ENCODE assay signal across 8 cellular contexts in genomic region chr4:76950052-76950845, GRCh38. TPM values are rescaled to one million over a fixed set of nuclear protein-coding genes. Genes with fewer than 3 reads are reported as not detected.
A peak's percentile ranks its signal among the peaks of the same experiment; 100 is the strongest.
DNase-seq lines count a peak whose midpoint lies in the region; ATAC-seq, FAIRE-seq and TF ChIP-seq lines count a peak whose summit lies in the region.

No MANE protein-coding gene starts in this region.

- H3K4me1 Mint-ChIP-seq in type B pancreatic cell (ENCODE audit: unreplicated experiment) = peaks cover 36% of the 10 kb centered on the region

- peak; percentile 72 for FAIRE-seq in GM18507 (lab: Jason Lieb, UNC)

- ATAC-seq in HG03045 (IDR thresholded peaks at IDR 0.05; ENCODE audit: unreplicated experiment) = peak; percentile 32

- H3K36me3 Mint-ChIP-seq in type B pancreatic cell = peaks cover 7% of the 10 kb centered on the region

- H3K9me3 Mint-ChIP-seq in type B pancreatic cell = no peaks in the 10 kb centered on the region

- peak; percentile 8 for DNase-seq in A172 (ENCODE audit: low spot score)
- DNase-seq in GM18507 (ENCODE audit: extremely low spot score, insufficient read length, low read depth) = peak; percentile 32
- peak; percentile 38 for DNase-seq in RWPE1 (ENCODE audit: low spot score)
- DNase-seq in activated naive CD4-positive, alpha-beta T cell (lab: John Stamatoyannopoulos, UW) = peak in 3 of 4 experiments; percentile 8 to 13 (median 11)
- DNase-seq in germinal center (ENCODE audit: low spot score) = peak; percentile 69
- peak in 50 of 56 donors; percentile 17 to 84 (median 54) for DNase-seq in nucleus accumbens (lab: John Stamatoyannopoulos, UW)
- DNase-seq in type B pancreatic cell (ENCODE audit: extremely low spot score, unreplicated experiment) = peak; percentile 77

- H3K27me3 Mint-ChIP-seq in type B pancreatic cell = no peaks in the 10 kb centered on the region

- TF ChIP-seq CTCF in RWPE1 (conservative IDR thresholded peaks at IDR 0.05; ENCODE audit: low read depth) (no peak), type B pancreatic cell (conservative IDR thresholded peaks at IDR 0.05) (no peak)

- POLR2A ChIA-PET in RWPE1 (lab: Yijun Ruan, JAX; ENCODE audit: low non-redundant PET) = no interaction called here

- CTCF ChIA-PET in RWPE1 (lab: Yijun Ruan, JAX) = interaction anchor here (1.1 kb wide), 1 partner anchor 14 kb away, joined by 3 read pairs; no protein-coding TSS in a partner anchor

- H3K27ac Mint-ChIP-seq in type B pancreatic cell = peak overlapping the region; percentile 76

- H3K27ac ChIP-seq in RWPE1 = peak overlapping the region; percentile 83

- H3K4me3 Mint-ChIP-seq in type B pancreatic cell = peak overlapping the region; percentile 93

RNA-seq across cellular contexts. Expression of gene SEPTIN11, which starts 0.7 kb away (rescaled TPM):
- total RNA-seq in A172 (2014; rRNA removed; shearing (Covaris generic)) = 72.5 and 73.5 TPM in 2 replicates
- 46.7 and 149 TPM in 2 replicates for total RNA-seq in type B pancreatic cell (ENCODE audit: low replicate concordance)

RNA-seq across cellular contexts. Expression of gene SOWAHB, which starts 52.3 kb away (rescaled TPM):
- total RNA-seq in A172 (2014; rRNA removed; shearing (Covaris generic)) = not detected in 2 replicates
- 4.8 and 8.4 TPM in 2 replicates for total RNA-seq in type B pancreatic cell (ENCODE audit: low replicate concordance)

Comparison
In these comparisons a context has a peak if more than half of its experiments do, and no peak if none do; other contexts are left out.
1. Peak in every context shown above with its lines: DNase-seq, ATAC-seq and H3K27ac ChIP-seq.
2. DNase-seq: peak in every context shown above with its lines; median percentile 77 in type B pancreatic cell; 69 in germinal center; 54 in nucleus accumbens; 38 in RWPE1; 32 in GM18507; 11 in activated naive CD4-positive, alpha-beta T cell; 8 in A172.